In the genomic region with DNA sequence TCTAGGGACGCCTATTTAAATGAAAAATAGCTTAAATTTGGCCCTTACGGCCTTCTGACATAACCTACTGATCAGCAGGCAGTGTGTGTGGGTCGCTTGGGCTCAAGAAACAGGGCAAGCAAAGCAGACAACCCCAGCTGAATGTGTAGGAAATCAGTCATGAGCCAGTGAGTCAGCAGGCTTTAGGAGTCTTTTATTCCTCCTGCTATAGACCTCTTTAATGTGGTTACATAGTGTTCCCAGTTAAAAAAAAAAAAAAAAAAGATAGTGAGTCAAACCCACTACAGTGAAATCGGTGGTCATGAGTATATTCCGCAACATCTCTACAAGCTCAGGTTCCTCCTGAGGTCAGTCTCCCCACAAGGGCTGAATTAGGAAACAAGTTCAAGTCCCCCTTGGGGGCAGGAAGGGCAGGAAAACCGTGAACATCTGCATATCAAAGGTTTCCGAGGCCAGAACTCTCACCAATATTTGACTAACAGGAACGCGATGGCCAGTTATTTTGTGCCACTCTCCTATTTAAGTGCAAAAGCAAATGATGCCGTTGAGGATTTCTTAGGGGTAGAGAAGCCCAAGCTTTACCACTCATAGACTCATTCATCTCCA, we compare ENCODE assay signal across 10 cellular contexts. TPM values are rescaled to one million over a fixed set of nuclear protein-coding genes. Genes with fewer than 3 reads are reported as not detected.
DNase-seq lines count a peak whose midpoint lies in the region; ATAC-seq, FAIRE-seq and TF ChIP-seq lines count a peak whose summit lies in the region.
"Had no signal": no experiment of that assay in that cellular context is flagged by ENCODE, and none has a peak within 500 bp of the region (broad histone marks: within the 10 kb centered on the region; RNA-seq: fewer than 3 reads in every experiment).

No MANE protein-coding gene starts in this region.

- WGBS in K562 (ENCODE audit: insufficient coverage, low coverage, missing lambda C conversion rate): 38% methylated on average over 10 of the region's 10 CpGs

- intact Hi-C loops in K562 (cut with micrococcal nuclease): no loop called here
- intact Hi-C loops in posterior cingulate gyrus (cut with DNase I): no loop called here

- H3K27ac ChIP-seq in K562 (ENCODE audit: extremely low read depth, low read depth, low read length): no peak overlapping the region

- no peaks in the 10 kb centered on the region for H4K20me1 ChIP-seq in K562 (replicated peaks; ENCODE audit: control insufficient read depth, insufficient read depth, low read length)

- POLR2A ChIA-PET in K562 (lab: Yijun Ruan, JAX) (interaction anchor here (0.6 to 1.2 kb wide), 2 partner anchors 15 to 201 kb away, joined by 3 to 4 read pairs; no protein-coding TSS in a partner anchor), GM10248 (lab: Yijun Ruan, JAX) (interaction anchor here (1.0 kb wide), 1 partner anchor 8 kb away, joined by 5 read pairs; no protein-coding TSS in a partner anchor)
- POLR2A ChIA-PET in naive thymus-derived CD8-positive, alpha-beta T cell (lab: Charles Lee): no interaction called here

- FAIRE-seq in K562 (lab: Jason Lieb, UNC): peak; percentile 49

- no peaks in the 10 kb centered on the region for H3K27me3 Mint-ChIP-seq in naive thymus-derived CD8-positive, alpha-beta T cell
- peaks cover 2% of the 10 kb centered on the region for H3K27me3 Mint-ChIP-seq in endothelial cell (ENCODE audit: unreplicated experiment)
- H3K27me3 Mint-ChIP-seq: IgD-negative memory B cell had no signal

- no peaks in the 10 kb centered on the region for H3K9me3 ChIP-seq in K562 (replicated peaks; ENCODE audit: control insufficient read depth, insufficient read depth, low read depth, low read length)

- H3K9me3 Mint-ChIP-seq in naive thymus-derived CD8-positive, alpha-beta T cell: no peaks in the 10 kb centered on the region
- H3K9me3 Mint-ChIP-seq in endothelial cell (ENCODE audit: unreplicated experiment): no peaks in the 10 kb centered on the region
- H3K9me3 Mint-ChIP-seq: IgD-negative memory B cell had no signal

- BruUV-seq in K562 (replicated peaks; lab: Mats Ljungman, UMichigan): no TSS peak

- peaks cover 0 to 9% of the 10 kb centered on the region in 2 experiments; a peak in 3 of 5 replicates for H3K4me1 ChIP-seq in K562 (replicated peaks in 1 of 2; ENCODE audit: control insufficient read depth in 2 of 2, insufficient read depth in 2 of 2, low read length in 2 of 2)

- ATAC-seq in GM18868 (IDR thresholded peaks at IDR 0.05; ENCODE audit: unreplicated experiment) (peak; percentile 47), K562 (peak; percentile 63), GM21526 (IDR thresholded peaks at IDR 0.05; ENCODE audit: low FRiP score, unreplicated experiment) (no peak)
- peak; percentile 55 to 59 for ATAC-seq in naive thymus-derived CD8-positive, alpha-beta T cell

- no peak overlapping the region for H2AFZ ChIP-seq in K562 (ENCODE audit: low read depth, low read length)

- CTCF ChIA-PET in K562 (lab: Yijun Ruan, JAX; ENCODE audit: low intra/inter-chr PET ratio) (no interaction called here), GM10248 (lab: Yijun Ruan, JAX) (interaction anchor here (0.7 to 1.9 kb wide), 7 partner anchors 10 to 114 kb away, joined by 3 to 5 read pairs (median 3); no protein-coding TSS in a partner anchor)

- no peak for TF ChIP-seq POLR2A in K562 (conservative IDR thresholded peaks at IDR 0.05)

- H3K9ac ChIP-seq in K562 (ENCODE audit: insufficient read depth in 1 of 2, low read depth in 2 of 2, low read length in 2 of 2): no peak overlapping the region

- H3K79me2 ChIP-seq in K562 (ENCODE audit: control insufficient read depth, insufficient read depth, low read length): no peaks in the 10 kb centered on the region

- peaks cover 10 to 19% (median 16%) of the 10 kb centered on the region in 4 donors for H3K4me1 Mint-ChIP-seq in naive thymus-derived CD8-positive, alpha-beta T cell
- no peaks in the 10 kb centered on the region for H3K4me1 Mint-ChIP-seq in endothelial cell (ENCODE audit: unreplicated experiment)

- TF ChIP-seq CTCF in K562 (IDR thresholded peaks at IDR 0.05 in 2 of 3, conservative IDR thresholded peaks at IDR 0.05 in 1 of 3; ENCODE audit: insufficient read depth in 2 of 3, low read depth in 1 of 3, low read length in 3 of 3) (no peak), endothelial cell (IDR thresholded peaks at IDR 0.05; ENCODE audit: unreplicated experiment) (no peak), GM10248 (IDR thresholded peaks at IDR 0.05; ENCODE audit: control extremely low read depth, extremely low read depth, low read depth, missing control alignments) (no peak)

- no peak overlapping the region for H3K4me2 ChIP-seq in K562 (ENCODE audit: insufficient read depth, low read length)

- no peak overlapping the region for H3K4me3 ChIP-seq in K562

- 0 out of 2 replicates have a peak, but pooled peaks have one; percentile 4 for TF ChIP-seq EP300 in K562 (IDR thresholded peaks at IDR 0.05; ENCODE audit: low read length)

- peak overlapping the region in 2 of 10 donors; percentile 21 to 23 for H3K27ac Mint-ChIP-seq in naive thymus-derived CD8-positive, alpha-beta T cell
- no peak overlapping the region for H3K27ac Mint-ChIP-seq in endothelial cell (ENCODE audit: unreplicated experiment)
- H3K27ac Mint-ChIP-seq: IgD-negative memory B cell, nephron had no signal

- in situ Hi-C loops in SK-MEL-5 (cut with HindIII; ENCODE audit: low pct_unique_long_range_greater_than_20kb, low sequenced_read_pairs) (no loop called here), K562 (cut with MboI) (no loop called here)

- no peaks in the 10 kb centered on the region for H3K27me3 ChIP-seq in K562 (ENCODE audit: control insufficient read depth in 2 of 2, insufficient read depth in 2 of 2, low read length in 2 of 2)

- H3K36me3 Mint-ChIP-seq in naive thymus-derived CD8-positive, alpha-beta T cell: peaks cover 0 to 24% (median 15%) of the 10 kb centered on the region in 3 donors
- no peaks in the 10 kb centered on the region for H3K36me3 Mint-ChIP-seq in endothelial cell (ENCODE audit: low read depth, unreplicated experiment)

- H3K36me3 ChIP-seq in K562 (ENCODE audit: control insufficient read depth, insufficient read depth, low read length): no peaks in the 10 kb centered on the region; the same call in 2 of the 3 replicates

- DNase-seq in SK-MEL-5 (ENCODE audit: low read depth, low spot score): peak; percentile 97
- peak in 2 of 4 experiments; percentile 20 to 45 for DNase-seq in K562 (ENCODE audit: extremely low read depth in 1 of 4, low spot score in 3 of 4)
- peak in 1 of 10 donors; percentile 9 for DNase-seq in naive thymus-derived CD8-positive, alpha-beta T cell
- DNase-seq in endothelial cell (ENCODE audit: low spot score): no peak
- DNase-seq in GM10248 (ENCODE audit: extremely low spot score): no peak
- DNase-seq in posterior cingulate gyrus: no peak

- no peak for TF ChIP-seq RAD21 in K562 (CRISPR knock-in tag; conservative IDR thresholded peaks at IDR 0.05 in 1 of 2, IDR thresholded peaks at IDR 0.05 in 1 of 2)

- no peaks in the 10 kb centered on the region for H3K9me1 ChIP-seq in K562 (ENCODE audit: control insufficient read depth, insufficient read depth, low read length)

- peak overlapping the region in 2 of 10 donors; percentile 7 to 45 for H3K4me3 Mint-ChIP-seq in naive thymus-derived CD8-positive, alpha-beta T cell
- no peak overlapping the region for H3K4me3 Mint-ChIP-seq in endothelial cell (ENCODE audit: unreplicated experiment)
- H3K4me3 Mint-ChIP-seq: IgD-negative memory B cell, nephron had no signal

RNA-seq across cellular contexts. Expression of gene ACSL1, which starts 32.7 kb away (rescaled TPM):
- 123 and 126 TPM in 2 replicates for total RNA-seq in SK-MEL-5 (2014; rRNA removed; shearing (Covaris generic))
- polyA plus RNA-seq in SK-MEL-5 (2015; cell fraction: cytosol; rRNA removed): 84.5 and 110 TPM in 2 replicates
- polyA plus RNA-seq in SK-MEL-5 (2015; cell fraction: nucleus; rRNA removed): 87.3 and 87.7 TPM in 2 replicates
- 7.8 and 10.5 TPM in 2 replicates for total RNA-seq in K562 (2011; cell fraction: chromatin; rRNA removed; ENCODE audit: low replicate concordance)
- total RNA-seq in K562 (2011; cell fraction: nucleolus; rRNA removed): 3.7 and 4.2 TPM in 2 replicates
- total RNA-seq in K562 (2011; cell fraction: nucleoplasm; rRNA removed): 6.9 and 7.2 TPM in 2 replicates
- total RNA-seq in K562 (2014; rRNA removed) (14.0 and 14.3 TPM in 2 replicates), K562 (2014; rRNA removed; fragmentation: Illumina TruSeq; extraction: Trizol) (23.6 and 25.3 TPM in 2 replicates), K562 (2015; rRNA removed; fragmentation: Illumina TruSeq; extraction: Trizol) (15.2 and 15.9 TPM in 2 replicates), K562 (2021) (22.2 and 22.6 TPM in 2 replicates), endothelial cell (ENCODE audit: unreplicated experiment) (4.3 TPM)
- polyA plus RNA-seq in K562 (2011; rRNA removed) (6.7 and 21.8 TPM in 2 replicates), K562 (2014; fragmentation: Illumina TruSeq; extraction: Trizol) (24.1 and 24.4 TPM in 2 replicates), K562 (2014; fragmentation: Nextera tagmentation; extraction: Ambion mirVana) (10 to 100 TPM; 10.2 to 11.3 TPM), K562 (2014; rRNA removed) (15.0 TPM in 2 replicates)
- polyA plus RNA-seq in K562 (2011; cell fraction: cytosol; rRNA removed): 2.9 and 11.7 TPM in 2 replicates
- 5.2 and 22.6 TPM in 2 replicates for polyA plus RNA-seq in K562 (2011; cell fraction: nucleus; rRNA removed)
- polyA plus RNA-seq in K562 (2012): 13.0 and 38.4 TPM in 2 replicates
- polyA minus RNA-seq in K562 (2011; rRNA and poly(A)+ RNA removed): 9.4 and 28.7 TPM in 2 replicates
- polyA minus RNA-seq in K562 (2011; cell fraction: cytosol; rRNA and poly(A)+ RNA removed): 4.5 and 25.5 TPM in 2 replicates
- 2.6 and 14.3 TPM in 2 replicates for polyA minus RNA-seq in K562 (2011; cell fraction: nucleus; rRNA and poly(A)+ RNA removed)
- total RNA-seq in naive thymus-derived CD8-positive, alpha-beta T cell: 10 to 100 TPM in 1 of 2 experiments, 1 to 10 TPM in 1; 8.2 to 10.7 TPM
- polyA plus RNA-seq in naive thymus-derived CD8-positive, alpha-beta T cell: 1 to 10 TPM; 2.2 to 3.2 (median 2.3) TPM

RNA-seq across cellular contexts. Expression of gene CENPU, which starts 59.2 kb away (rescaled TPM):
- 58.8 and 70.7 TPM in 2 replicates for total RNA-seq in SK-MEL-5 (2014; rRNA removed; shearing (Covaris generic))
- 35.8 and 40.5 TPM in 2 replicates for polyA plus RNA-seq in SK-MEL-5 (2015; cell fraction: cytosol; rRNA removed)
- polyA plus RNA-seq in SK-MEL-5 (2015; cell fraction: nucleus; rRNA removed): 53.8 and 68.5 TPM in 2 replicates
- 22.8 and 65.9 TPM in 2 replicates for total RNA-seq in K562 (2011; cell fraction: chromatin; rRNA removed; ENCODE audit: low replicate concordance)
- 11.3 and 12.8 TPM in 2 replicates for total RNA-seq in K562 (2011; cell fraction: nucleolus; rRNA removed)
- 24.1 and 26.8 TPM in 2 replicates for total RNA-seq in K562 (2011; cell fraction: nucleoplasm; rRNA removed)
- 44.8 and 65.5 TPM in 2 replicates for total RNA-seq in K562 (2014; rRNA removed)
- 97.0 and 120 TPM in 2 replicates for total RNA-seq in K562 (2014; rRNA removed; fragmentation: Illumina TruSeq; extraction: Trizol)
- 80.7 and 85.8 TPM in 2 replicates for total RNA-seq in K562 (2015; rRNA removed; fragmentation: Illumina TruSeq; extraction: Trizol)
- total RNA-seq in K562 (2021): 61.5 and 65.3 TPM in 2 replicates
- polyA plus RNA-seq in K562 (2011; rRNA removed): 85.2 and 98.7 TPM in 2 replicates
- 6.5 and 18.3 TPM in 2 replicates for polyA plus RNA-seq in K562 (2011; cell fraction: cytosol; rRNA removed)
- 32.3 and 51.0 TPM in 2 replicates for polyA plus RNA-seq in K562 (2011; cell fraction: nucleus; rRNA removed)
- 46.9 and 78.6 TPM in 2 replicates for polyA plus RNA-seq in K562 (2012)
- polyA plus RNA-seq in K562 (2014; fragmentation: Illumina TruSeq; extraction: Trizol): 83.0 and 95.8 TPM in 2 replicates
- polyA plus RNA-seq in K562 (2014; fragmentation: Nextera tagmentation; extraction: Ambion mirVana): 10 to 100 TPM; 39.4 to 53.7 TPM
- polyA plus RNA-seq in K562 (2014; rRNA removed): 74.3 and 84.3 TPM in 2 replicates
- polyA minus RNA-seq in K562 (2011; rRNA and poly(A)+ RNA removed): 47.8 and 60.0 TPM in 2 replicates
- polyA minus RNA-seq in K562 (2011; cell fraction: cytosol; rRNA and poly(A)+ RNA removed): 18.9 and 22.0 TPM in 2 replicates
- polyA minus RNA-seq in K562 (2011; cell fraction: nucleus; rRNA and poly(A)+ RNA removed): 15.9 and 31.9 TPM in 2 replicates
- total RNA-seq in naive thymus-derived CD8-positive, alpha-beta T cell: 1 to 10 TPM; 1.7 to 2.1 TPM
- 1 to 10 TPM in 2 of 3 donors, not detected in 1; 1.7 to 2.8 TPM for polyA plus RNA-seq in naive thymus-derived CD8-positive, alpha-beta T cell
- total RNA-seq in endothelial cell (ENCODE audit: unreplicated experiment): 13.7 TPM
